In the genomic region with DNA sequence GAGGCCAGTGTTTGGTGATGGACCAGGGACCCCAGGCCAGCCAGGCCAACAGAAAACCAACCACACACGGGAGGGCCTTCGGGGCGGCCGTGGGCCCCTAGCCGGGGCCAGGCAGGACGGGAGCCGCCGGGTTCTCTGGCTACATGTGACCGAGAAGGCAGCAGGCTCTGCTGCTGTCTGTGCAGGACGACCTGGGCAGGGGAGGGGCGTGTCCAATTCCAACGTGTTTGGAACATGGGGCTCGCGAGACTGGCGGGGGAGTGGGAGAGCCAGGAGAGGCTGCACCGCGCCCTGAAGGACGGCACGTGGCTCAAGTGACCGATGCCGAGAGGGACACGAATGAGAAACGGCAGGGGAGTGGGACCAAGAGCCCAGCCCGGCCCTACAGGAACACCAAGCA, we compare ENCODE assay signal across 14 cellular contexts.
DNase-seq lines count a peak whose midpoint lies in the region.
"Had no signal": no experiment of that assay in that cellular context is flagged by ENCODE, and none has a peak within 500 bp of the region (broad histone marks: within the 10 kb centered on the region; RNA-seq: fewer than 3 reads in every experiment).

No MANE protein-coding gene starts in this region.

- H3K9me3 ChIP-seq in neuronal stem cell (replicated peaks in 1 of 2; ENCODE audit: control insufficient read depth in 2 of 2, insufficient read depth in 1 of 2, low read depth in 1 of 2, low read length in 2 of 2), result no peaks in the 10 kb centered on the region
- H3K9me3 ChIP-seq: A549, BE2C had no signal

- H3K79me1 ChIP-seq in neuronal stem cell (ENCODE audit: low read depth, low read length), result peaks cover 3% of the 10 kb centered on the region

- H4K91ac ChIP-seq in neuronal stem cell (ENCODE audit: low read depth, low read length, poor library complexity), result no peak overlapping the region

- H2BK120ac ChIP-seq in neuronal stem cell (ENCODE audit: low read depth, low read length), result no peak overlapping the region

- H2BK15ac ChIP-seq in neuronal stem cell (ENCODE audit: low read length), result peak overlapping the region; percentile 37

- no peaks in the 10 kb centered on the region for H3K27me3 Mint-ChIP-seq in immature natural killer cell (ENCODE audit: low read depth in 3 of 3)
- H3K27me3 Mint-ChIP-seq: CD4-positive, alpha-beta memory T cell had no signal

- H3K18ac ChIP-seq in neuronal stem cell (ENCODE audit: low read length), result peak overlapping the region; percentile 64

- H2AFZ ChIP-seq in neuronal stem cell (ENCODE audit: low read length), result no peak overlapping the region
- H2AFZ ChIP-seq: GM23338 had no signal

- no peak overlapping the region for H4K8ac ChIP-seq in neuronal stem cell (ENCODE audit: low read depth, low read length)

- peak overlapping the region; percentile 21 for H3K14ac ChIP-seq in neuronal stem cell (ENCODE audit: low read length)

- no peaks in the 10 kb centered on the region for H3K9me3 Mint-ChIP-seq in immature natural killer cell
- H3K9me3 Mint-ChIP-seq: GM23338, H9 had no signal

- no peak overlapping the region for H2BK5ac ChIP-seq in neuronal stem cell (ENCODE audit: low read length)

- H2BK12ac ChIP-seq in neuronal stem cell (ENCODE audit: low read length), result peak overlapping the region; percentile 22

- H3K36me3 Mint-ChIP-seq in immature natural killer cell, result peaks cover 0 to 4% (median 0%) of the 10 kb centered on the region in 3 donors

- H3K4me3 Mint-ChIP-seq in immature natural killer cell, result no peak overlapping the region
- H3K4me3 Mint-ChIP-seq: CD4-positive, alpha-beta memory T cell; GM23338; H9 had no signal

- DNase-seq in neuronal stem cell (ENCODE audit: low spot score) (no peak), immature natural killer cell (no peak), HUDEP-2 (lab: John Stamatoyannopoulos, UW; ENCODE audit: unreplicated experiment in 76 of 76) (no peak), GM19240 (ENCODE audit: insufficient read length, low spot score) (no peak)
- DNase-seq: BE2C; CD4-positive, alpha-beta memory T cell; DMS79; H9 had no signal

- no peaks in the 10 kb centered on the region for H3K27me3 ChIP-seq in neuronal stem cell (ENCODE audit: control insufficient read depth in 3 of 3, insufficient read depth in 3 of 3, low read depth in 1 of 3, low read length in 3 of 3)
- H3K27me3 ChIP-seq: BE2C had no signal

- H3K36me3 ChIP-seq in neuronal stem cell (replicated peaks in 1 of 2; ENCODE audit: control insufficient read depth in 2 of 2, insufficient read depth in 2 of 2, low read length in 2 of 2), result no peaks in the 10 kb centered on the region
- H3K36me3 ChIP-seq: BE2C had no signal

- H3K27ac Mint-ChIP-seq in immature natural killer cell, result no peak overlapping the region
- H3K27ac Mint-ChIP-seq: CD4-positive, alpha-beta memory T cell; GM23338; H9 had no signal

- H3K23ac ChIP-seq in neuronal stem cell (ENCODE audit: low read depth, low read length, poor library complexity), result no peak overlapping the region

- WGBS in neuronal stem cell (ENCODE audit: extremely low coverage in 2 of 2, insufficient read length in 2 of 2, insufficient replicate concordance in 1 of 2), 2 donors, result no CpG with 5 or more reads among the region's 24 CpGs

- no peak overlapping the region for H3K4ac ChIP-seq in neuronal stem cell (ENCODE audit: low read length)

- H3K4me1 Mint-ChIP-seq in immature natural killer cell, result no peaks in the 10 kb centered on the region
- H3K4me1 Mint-ChIP-seq: GM23338 had no signal

- no peak overlapping the region for H3K9ac ChIP-seq in neuronal stem cell (ENCODE audit: low read depth, low read length, poor library complexity)

- no peak overlapping the region for H2AK5ac ChIP-seq in neuronal stem cell (ENCODE audit: low read depth, low read length)

- H3K4me3 ChIP-seq in neuronal stem cell (ENCODE audit: low read length in 2 of 2), result no peak overlapping the region
- H3K4me3 ChIP-seq: A549, GM12878, GM23338 had no signal

- H3K4me2 ChIP-seq in neuronal stem cell (ENCODE audit: insufficient read depth, low read length, poor library complexity, severe bottlenecking), result no peak overlapping the region
- H3K4me2 ChIP-seq: A549, GM23338 had no signal

- H3K27ac ChIP-seq in angular gyrus (ENCODE audit: low read depth, low read length) (peak overlapping the region; percentile 70), cingulate gyrus (ENCODE audit: low read depth, low read length) (peak overlapping the region; percentile 63), neuronal stem cell (replicated peaks; ENCODE audit: low read length) (no peak overlapping the region)
- H3K27ac ChIP-seq: A549, C4-2B had no signal

- H3K4me1 ChIP-seq in neuronal stem cell (ENCODE audit: control insufficient read depth in 2 of 2, insufficient read depth in 1 of 2, low read depth in 1 of 2, low read length in 2 of 2), result peaks cover 2 to 7% of the 10 kb centered on the region in 2 donors
- H3K4me1 ChIP-seq: A549 had no signal
